Comparison of ENCODE assay signal across 18 cellular contexts in the genomic region with DNA sequence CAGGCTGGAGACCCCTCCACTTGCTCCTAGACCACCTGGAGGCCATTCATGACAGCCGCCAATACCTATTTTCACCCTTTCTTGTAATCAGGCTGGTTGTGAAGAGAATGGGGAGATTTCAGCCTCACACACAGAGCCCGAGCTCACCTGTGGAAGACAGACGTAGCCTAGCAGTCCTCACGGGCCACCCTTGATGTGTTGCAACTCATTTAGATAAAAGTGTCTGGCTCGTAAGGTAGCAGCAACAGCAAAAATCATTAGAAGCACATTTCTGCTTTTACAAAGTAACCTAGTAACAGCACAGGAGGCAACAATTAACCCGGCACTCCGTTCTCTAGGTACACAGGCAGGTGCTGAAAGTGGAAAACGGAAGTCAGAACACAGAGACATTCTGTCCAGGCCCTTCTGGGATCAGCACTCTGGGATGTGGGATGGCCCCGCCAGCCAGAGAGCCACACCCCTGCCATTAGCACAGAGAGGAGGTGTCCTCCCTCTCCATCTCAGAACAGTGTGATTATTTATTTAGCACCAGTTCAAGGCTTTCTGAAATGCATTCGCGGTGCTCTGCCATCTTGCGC.
DNase-seq lines count a peak whose midpoint lies in the region; ATAC-seq, FAIRE-seq and TF ChIP-seq lines count a peak whose summit lies in the region.
"Had no signal": no experiment of that assay in that cellular context is flagged by ENCODE, and none has a peak within 500 bp of the region (broad histone marks: within the 10 kb centered on the region; RNA-seq: fewer than 3 reads in every experiment).

No MANE protein-coding gene starts in this region.

- DNase-seq in DMS153 treated with DMSO at 0.1 percent for 48 hours (lab: John Stamatoyannopoulos, UW; ENCODE audit: unreplicated experiment) (peak; percentile 40), NCI-H69 (lab: John Stamatoyannopoulos, UW) (peak; percentile 7), chondrocyte (ENCODE audit: low spot score) (peak; percentile 29), pancreas (peak in 2 of 6 donors; percentile 20 to 32), HPDE6-E6E7 (ENCODE audit: extremely low spot score) (no peak), tibial artery (no peak), esophagus muscularis mucosa (ENCODE audit: extremely low spot score) (no peak)
- no peak for DNase-seq in stimulated activated CD4-positive, alpha-beta T cell treated with anti-CD3 and anti-CD28 coated beads, Interleukin-1b, Interleukin-23, amount 100 ng/mL, for 48 hours
- DNase-seq: DMS 273 treated with DMSO at 0.1 percent for 48 hours, H7, NCI-H2029 treated with DMSO at 0.1 percent for 48 hours, NCI-H526, PC-9, T-cell had no signal

- H3K9me3 ChIP-seq in pancreas (no peaks in the 10 kb centered on the region), tibial artery (no peaks in the 10 kb centered on the region), esophagus muscularis mucosa (no peaks in the 10 kb centered on the region)
- H3K9me3 ChIP-seq: BLaER1 treated with 17β-estradiol and CSF1 and Interleukin-3, amounts not matched to agents 10 nM and 100 nM had no signal

- TF ChIP-seq CTCF in chondrocyte (IDR thresholded peaks at IDR 0.05) (no peak), pancreas (IDR thresholded peaks at IDR 0.05) (no peak), tibial artery (IDR thresholded peaks at IDR 0.05) (no peak), esophagus muscularis mucosa (IDR thresholded peaks at IDR 0.05) (no peak)

- no peak for TF ChIP-seq EP300 in esophagus muscularis mucosa (IDR thresholded peaks at IDR 0.05)

- no peak for TF ChIP-seq POLR2A in esophagus muscularis mucosa (IDR thresholded peaks at IDR 0.05; ENCODE audit: low read depth)

- H3K4me1 Mint-ChIP-seq in chondrocyte (ENCODE audit: low read depth), result peaks cover 21% of the 10 kb centered on the region

- 49 to 53% methylated on average over 12 of the region's 12 CpGs for WGBS in pancreas, 2 donors
- WGBS in esophagus muscularis mucosa, result 93% methylated on average over 12 of the region's 12 CpGs

- H3K4me3 Mint-ChIP-seq in chondrocyte (ENCODE audit: unreplicated experiment), result no peak overlapping the region
- H3K4me3 Mint-ChIP-seq: T-cell had no signal

- H3K9me3 Mint-ChIP-seq in chondrocyte (ENCODE audit: low read depth), result no peaks in the 10 kb centered on the region
- H3K9me3 Mint-ChIP-seq: T-cell had no signal

- ATAC-seq in pancreas, result peak; percentile 30 to 82 (median 70)
- ATAC-seq: T-cell had no signal

- no peaks in the 10 kb centered on the region for H3K27me3 ChIP-seq in pancreas
- no peaks in the 10 kb centered on the region for H3K27me3 ChIP-seq in tibial artery
- no peaks in the 10 kb centered on the region for H3K27me3 ChIP-seq in esophagus muscularis mucosa

- no peaks in the 10 kb centered on the region for H3K4me1 ChIP-seq in pancreas
- H3K4me1 ChIP-seq in tibial artery, result peaks cover 0 to 28% (median 3%) of the 10 kb centered on the region in 4 donors
- peaks cover 0 to 42% (median 38%) of the 10 kb centered on the region in 4 donors for H3K4me1 ChIP-seq in esophagus muscularis mucosa

- H3K4me3 ChIP-seq in pancreas, result no peak overlapping the region
- no peak overlapping the region for H3K4me3 ChIP-seq in tibial artery
- no peak overlapping the region for H3K4me3 ChIP-seq in esophagus muscularis mucosa
- H3K4me3 ChIP-seq: BLaER1 treated with 17β-estradiol and CSF1 and Interleukin-3, amounts not matched to agents 10 nM and 100 nM; PC-9 had no signal

- H3K36me3 Mint-ChIP-seq in chondrocyte (ENCODE audit: low read depth), result no peaks in the 10 kb centered on the region
- H3K36me3 Mint-ChIP-seq: T-cell had no signal

- H3K36me3 ChIP-seq in pancreas, result no peaks in the 10 kb centered on the region
- H3K36me3 ChIP-seq in tibial artery, result no peaks in the 10 kb centered on the region
- peaks cover 0 to 4% (median 0%) of the 10 kb centered on the region in 4 donors for H3K36me3 ChIP-seq in esophagus muscularis mucosa
- H3K36me3 ChIP-seq: BLaER1 treated with 17β-estradiol and CSF1 and Interleukin-3, amounts not matched to agents 10 nM and 100 nM had no signal

- peak overlapping the region in 2 of 4 donors; percentile 31 to 68 for H3K27ac ChIP-seq in pancreas
- no peak overlapping the region for H3K27ac ChIP-seq in tibial artery
- no peak overlapping the region for H3K27ac ChIP-seq in esophagus muscularis mucosa (replicated peaks in 1 of 4)
- H3K27ac ChIP-seq: BLaER1 treated with 17β-estradiol and CSF1 and Interleukin-3, amounts not matched to agents 10 nM and 100 nM; PC-9 had no signal

- no peak for FAIRE-seq in pancreas (lab: Jason Lieb, UNC)
- FAIRE-seq: A204.1, GM19239, HTR-8/SVneo had no signal

- H3K27me3 Mint-ChIP-seq in chondrocyte (ENCODE audit: low read depth), result peaks cover 6% of the 10 kb centered on the region

- no peak overlapping the region for H3K27ac Mint-ChIP-seq in chondrocyte (ENCODE audit: unreplicated experiment)
- H3K27ac Mint-ChIP-seq: T-cell had no signal

- intact Hi-C loops in pancreas (cut with DNase I), result no loop called here
- intact Hi-C loops in tibial artery (cut with DNase I; ENCODE audit: low total_unique reads), result no loop called here
- intact Hi-C loops in esophagus muscularis mucosa (cut with DNase I), result loop anchor here (10.0 kb wide), 1 partner anchor 59 kb away; no protein-coding TSS in a partner anchor

Comparison
In these comparisons a context has a peak if more than half of its experiments do, and no peak if none do; other contexts are left out.
1. DNase-seq: peak in DMS153 treated with DMSO at 0.1 percent for 48 hours (single experiment), NCI-H69 (single experiment) and chondrocyte (single experiment); none in HPDE6-E6E7 (single experiment), stimulated activated CD4-positive, alpha-beta T cell treated with anti-CD3 and anti-CD28 coated beads, Interleukin-1b, Interleukin-23, amount 100 ng/mL, for 48 hours (single experiment), tibial artery (0 of 2) and esophagus muscularis mucosa (single experiment).